8 cellular contexts compared by ENCODE assay signal in the genomic region with DNA sequence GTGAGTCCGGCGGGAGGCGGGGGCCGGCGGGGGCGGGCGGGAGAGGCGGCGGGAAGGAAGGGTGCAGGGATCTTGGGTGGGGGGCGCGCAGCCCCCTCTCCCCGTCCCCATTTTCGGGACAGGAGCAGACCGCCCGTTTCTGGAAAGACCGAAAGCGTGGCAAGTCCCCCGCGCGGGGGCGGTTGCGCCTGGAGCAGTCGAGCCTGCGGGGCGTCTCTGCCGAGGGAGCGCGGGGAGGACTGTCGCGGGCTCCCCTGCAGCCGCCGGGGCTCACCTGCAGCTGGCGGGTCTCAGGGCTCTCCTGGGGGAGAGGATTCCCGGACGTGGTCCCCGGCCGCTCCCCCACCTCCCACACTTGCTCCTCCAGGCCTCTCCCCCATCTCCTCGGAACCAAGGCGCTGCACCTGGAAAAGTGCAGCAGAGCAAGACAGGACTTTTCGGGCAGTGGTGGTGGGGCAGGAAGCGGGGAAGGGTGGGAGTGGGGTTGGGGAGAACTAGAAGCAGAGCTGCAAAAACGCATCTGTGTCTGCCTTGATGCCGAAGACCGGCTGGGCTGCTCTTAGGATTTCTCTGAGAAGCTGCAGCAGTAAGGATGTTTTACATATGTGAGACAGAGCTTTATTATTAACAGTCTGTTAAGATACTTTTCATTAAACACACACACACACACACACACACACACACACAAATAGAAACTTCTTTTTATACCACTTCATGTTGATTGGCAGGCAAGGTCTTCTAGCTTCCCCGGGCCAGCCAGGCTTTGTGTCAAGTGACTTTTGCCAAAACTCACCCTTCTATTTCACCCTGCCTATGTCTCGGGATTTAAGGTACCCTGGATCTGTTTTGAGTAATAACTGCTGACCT. TPM values are rescaled to one million over a fixed set of nuclear protein-coding genes. Genes with fewer than 3 reads are reported as not detected.
DNase-seq lines count a peak whose midpoint lies in the region; ATAC-seq and TF ChIP-seq lines count a peak whose summit lies in the region.

No MANE protein-coding gene starts in this region.

- intact Hi-C loops in lower leg skin (cut with DNase I; ENCODE audit: low total_unique reads), result no loop called here

- no peak for TF ChIP-seq CTCF in lower leg skin (IDR thresholded peaks at IDR 0.05)

- peak overlapping the region; percentile 91 for H3K4me3 Mint-ChIP-seq in T-helper 17 cell

- H3K27me3 Mint-ChIP-seq in T-helper 17 cell, result no peaks in the 10 kb centered on the region

- peak; percentile 13 for ATAC-seq in HG03066 (IDR thresholded peaks at IDR 0.05; ENCODE audit: low read depth, unreplicated experiment)
- peak; percentile 18 for ATAC-seq in T-helper 17 cell
- no peak for ATAC-seq in GM21447 (IDR thresholded peaks at IDR 0.05; ENCODE audit: unreplicated experiment)

- peaks cover 46% of the 10 kb centered on the region for H3K4me1 Mint-ChIP-seq in T-helper 17 cell

- no peaks in the 10 kb centered on the region for H3K36me3 Mint-ChIP-seq in T-helper 17 cell (ENCODE audit: low read depth)

- no peaks in the 10 kb centered on the region for H3K9me3 ChIP-seq in T-helper 17 cell (ENCODE audit: control insufficient read depth, low read length, poor library complexity, severe bottlenecking)

- peak overlapping the region; percentile 4 for H3K4me3 ChIP-seq in lower leg skin (ENCODE audit: low read depth, poor library complexity, severe bottlenecking)

- no peak for TF ChIP-seq POLR2A in lower leg skin (IDR thresholded peaks at IDR 0.05)

- peak overlapping the region; percentile 81 for H3K27ac Mint-ChIP-seq in T-helper 17 cell

- peak; percentile 71 for DNase-seq in NCI-H146 (lab: John Stamatoyannopoulos, UW)
- no peak for DNase-seq in NCI-H146 treated with DMSO at 0.1 percent for 48 hours (lab: John Stamatoyannopoulos, UW; ENCODE audit: unreplicated experiment)
- peak in 1 of 3 donors; percentile 10 for DNase-seq in T-helper 17 cell
- DNase-seq in cerebellum (ENCODE audit: low spot score), result peak; percentile 20
- DNase-seq in lower leg skin (ENCODE audit: low spot score in 2 of 2), result peak in 1 of 2 donors; percentile 85
- peak; percentile 11 for DNase-seq in stimulated activated naive CD4-positive, alpha-beta T cell treated with Interleukin-2 at 50 U/mL for 16 hours (lab: John Stamatoyannopoulos, UW)

- WGBS in lower leg skin, 2 donors, result 3 to 4% methylated on average over 16 to 21 of the region's 46 CpGs

RNA-seq across cellular contexts. Expression of a gene that starts 0.7 kb away (rescaled TPM):
- total RNA-seq in T-helper 17 cell, result 10 to 100 TPM; 33.2 to 41.3 TPM
- 33.7 TPM for total RNA-seq in cerebellum
- total RNA-seq in lower leg skin, result 10 to 100 TPM; 13.2 to 24.3 (median 15.4) TPM
